Comparison of ENCODE assay signal across 1 cellular context in the genomic region with DNA sequence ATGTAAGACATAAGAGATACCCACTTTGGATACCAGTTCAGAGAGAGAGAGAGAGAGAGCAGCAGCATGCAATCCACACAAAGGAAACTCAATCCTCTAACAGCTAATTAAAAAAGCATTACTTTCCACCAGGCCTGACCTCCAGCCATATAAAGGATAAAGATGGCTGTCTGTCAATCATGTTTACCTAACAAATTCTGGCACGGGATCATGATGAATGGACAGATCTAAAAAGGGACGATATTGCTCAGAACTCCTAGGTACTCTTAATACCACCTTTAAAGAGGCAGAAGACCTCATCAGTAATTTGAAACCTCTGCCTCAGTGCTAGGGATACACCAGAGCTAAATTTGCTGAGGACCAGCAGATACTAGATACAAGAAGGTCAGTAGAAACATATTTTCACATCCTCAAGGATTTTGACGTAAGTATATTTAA.
TF ChIP-seq lines count a peak whose summit lies in the region.

No MANE protein-coding gene starts in this region.

TF ChIP-seq in GM23338, 12 proteins besides CTCF, POLR2A, EP300 and RAD21 (continued from another document):
- TF ChIP-seq, protein P1, sequence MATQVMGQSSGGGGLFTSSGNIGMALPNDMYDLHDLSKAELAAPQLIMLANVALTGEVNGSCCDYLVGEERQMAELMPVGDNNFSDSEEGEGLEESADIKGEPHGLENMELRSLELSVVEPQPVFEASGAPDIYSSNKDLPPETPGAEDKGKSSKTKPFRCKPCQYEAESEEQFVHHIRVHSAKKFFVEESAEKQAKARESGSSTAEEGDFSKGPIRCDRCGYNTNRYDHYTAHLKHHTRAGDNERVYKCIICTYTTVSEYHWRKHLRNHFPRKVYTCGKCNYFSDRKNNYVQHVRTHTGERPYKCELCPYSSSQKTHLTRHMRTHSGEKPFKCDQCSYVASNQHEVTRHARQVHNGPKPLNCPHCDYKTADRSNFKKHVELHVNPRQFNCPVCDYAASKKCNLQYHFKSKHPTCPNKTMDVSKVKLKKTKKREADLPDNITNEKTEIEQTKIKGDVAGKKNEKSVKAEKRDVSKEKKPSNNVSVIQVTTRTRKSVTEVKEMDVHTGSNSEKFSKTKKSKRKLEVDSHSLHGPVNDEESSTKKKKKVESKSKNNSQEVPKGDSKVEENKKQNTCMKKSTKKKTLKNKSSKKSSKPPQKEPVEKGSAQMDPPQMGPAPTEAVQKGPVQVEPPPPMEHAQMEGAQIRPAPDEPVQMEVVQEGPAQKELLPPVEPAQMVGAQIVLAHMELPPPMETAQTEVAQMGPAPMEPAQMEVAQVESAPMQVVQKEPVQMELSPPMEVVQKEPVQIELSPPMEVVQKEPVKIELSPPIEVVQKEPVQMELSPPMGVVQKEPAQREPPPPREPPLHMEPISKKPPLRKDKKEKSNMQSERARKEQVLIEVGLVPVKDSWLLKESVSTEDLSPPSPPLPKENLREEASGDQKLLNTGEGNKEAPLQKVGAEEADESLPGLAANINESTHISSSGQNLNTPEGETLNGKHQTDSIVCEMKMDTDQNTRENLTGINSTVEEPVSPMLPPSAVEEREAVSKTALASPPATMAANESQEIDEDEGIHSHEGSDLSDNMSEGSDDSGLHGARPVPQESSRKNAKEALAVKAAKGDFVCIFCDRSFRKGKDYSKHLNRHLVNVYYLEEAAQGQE (IDR thresholded peaks at IDR 0.05; ENCODE audit: unreplicated experiment) = no peak
- TF ChIP-seq EZH2phosphoT487 (IDR thresholded peaks at IDR 0.05; ENCODE audit: unreplicated experiment) = no peak
- no peak for TF ChIP-seq POLR2AphosphoS5 (IDR thresholded peaks at IDR 0.05; ENCODE audit: low read depth)
- no peak for TF ChIP-seq STAT1 (IDR thresholded peaks at IDR 0.05; ENCODE audit: unreplicated experiment)
- TF ChIP-seq, protein P2, sequence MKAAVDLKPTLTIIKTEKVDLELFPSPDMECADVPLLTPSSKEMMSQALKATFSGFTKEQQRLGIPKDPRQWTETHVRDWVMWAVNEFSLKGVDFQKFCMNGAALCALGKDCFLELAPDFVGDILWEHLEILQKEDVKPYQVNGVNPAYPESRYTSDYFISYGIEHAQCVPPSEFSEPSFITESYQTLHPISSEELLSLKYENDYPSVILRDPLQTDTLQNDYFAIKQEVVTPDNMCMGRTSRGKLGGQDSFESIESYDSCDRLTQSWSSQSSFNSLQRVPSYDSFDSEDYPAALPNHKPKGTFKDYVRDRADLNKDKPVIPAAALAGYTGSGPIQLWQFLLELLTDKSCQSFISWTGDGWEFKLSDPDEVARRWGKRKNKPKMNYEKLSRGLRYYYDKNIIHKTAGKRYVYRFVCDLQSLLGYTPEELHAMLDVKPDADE (IDR thresholded peaks at IDR 0.05) = no peak
- TF ChIP-seq EZH2 (IDR thresholded peaks at IDR 0.05; ENCODE audit: low read depth, unreplicated experiment) = no peak
